21 cellular contexts compared by ENCODE assay signal in the genomic region with DNA sequence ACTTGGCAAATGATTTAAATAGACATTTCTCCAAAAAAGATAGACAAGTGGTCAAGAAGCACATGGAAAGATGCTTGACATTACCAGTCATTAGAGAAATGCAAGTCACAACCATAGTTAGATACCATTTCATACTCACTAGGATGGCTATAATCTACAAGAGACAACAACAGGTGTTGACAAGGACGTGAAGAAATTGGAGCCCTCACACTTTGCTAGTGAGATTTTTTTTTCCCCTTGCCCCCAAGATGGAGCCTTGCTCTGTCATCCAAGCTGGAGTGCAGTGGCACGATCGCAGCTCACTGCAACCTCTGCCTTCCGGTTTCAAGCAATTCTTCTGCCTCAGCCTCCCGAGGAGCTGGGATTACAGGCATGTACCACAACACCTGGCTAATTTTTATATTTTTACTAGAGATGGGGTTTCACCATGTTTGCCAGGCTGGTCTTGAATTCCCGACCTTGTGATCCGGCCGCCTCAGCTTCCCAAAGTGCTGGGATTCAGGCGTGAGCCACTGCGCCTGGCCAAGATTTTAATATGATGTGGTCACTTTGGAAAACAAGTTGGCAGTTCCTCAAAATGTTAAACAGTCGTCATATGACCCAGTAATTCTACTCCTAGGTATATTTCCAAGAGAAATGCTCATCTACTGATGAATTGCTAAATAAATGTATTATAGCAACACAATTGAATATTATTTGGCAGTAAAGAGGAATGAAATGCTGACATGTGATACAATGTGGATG.
"Had no signal": no experiment of that assay in that cellular context is flagged by ENCODE, and none has a peak within 500 bp of the region (broad histone marks: within the 10 kb centered on the region; RNA-seq: fewer than 3 reads in every experiment).

No MANE protein-coding gene starts in this region.

- DNase-seq: activated CD4-positive, alpha-beta memory T cell treated with anti-CD3 and anti-CD28 coated beads, Interleukin-2, amount 10 ng/mL, durations not matched to agents 7 days and 5 days; activated CD4-positive, alpha-beta T cell treated with anti-CD3 and anti-CD28 coated beads for 48 hours; activated CD4-positive, CD25-positive, alpha-beta regulatory T cell; activated gamma-delta T cell; activated T-cell treated with anti-CD3 and anti-CD28 coated beads, Interleukin-2, amount 50 U/mL, for 4 hours; adrenal gland; dermis blood vessel endothelial cell; effector memory CD4-positive, alpha-beta T cell; left ventricle myocardium superior; natural killer cell; nucleus accumbens; posterior cingulate gyrus; retina; stimulated activated CD4-positive, alpha-beta T cell treated with anti-CD3 and anti-CD28 coated beads, Interleukin-12 subunit alpha, Interleukin-12 subunit beta, amount 100 ng/mL, for 4 hours; stimulated activated CD4-positive, alpha-beta T cell treated with anti-CD3 and anti-CD28 coated beads, Interleukin-1b, Interleukin-23, amount 100 ng/mL, for 48 hours; stimulated activated naive CD4-positive, alpha-beta T cell treated with Interleukin-2 at 50 U/mL for 16 hours; T-helper 9 cell; thyroid gland had no signal

- H3K27ac Mint-ChIP-seq: activated naive CD4-positive, alpha-beta T cell treated with anti-CD3 and anti-CD28 coated beads, Interleukin-2, amount 50 U/mL, for 24 hours; memory B cell; natural killer cell had no signal

- H3K36me3 ChIP-seq: adrenal gland, cardiac muscle cell, thyroid gland had no signal

- H3K9me3 Mint-ChIP-seq: activated CD4-positive, alpha-beta memory T cell treated with anti-CD3 and anti-CD28 coated beads, Interleukin-2, amount 10 ng/mL, durations not matched to agents 7 days and 5 days; activated naive CD4-positive, alpha-beta T cell treated with anti-CD3 and anti-CD28 coated beads, Interleukin-2, amount 50 U/mL, for 24 hours; activated T-cell treated with anti-CD3 and anti-CD28 coated beads, Interleukin-2, amount 50 U/mL, for 4 hours; memory B cell; natural killer cell had no signal

- H3K36me3 Mint-ChIP-seq: natural killer cell had no signal

- H3K4me1 Mint-ChIP-seq: activated naive CD4-positive, alpha-beta T cell treated with anti-CD3 and anti-CD28 coated beads, Interleukin-2, amount 50 U/mL, for 24 hours; memory B cell; natural killer cell had no signal

- H3K4me1 ChIP-seq: thyroid gland had no signal

- H3K4me3 Mint-ChIP-seq: activated CD4-positive, alpha-beta memory T cell treated with anti-CD3 and anti-CD28 coated beads, Interleukin-2, amount 10 ng/mL, durations not matched to agents 7 days and 5 days; activated naive CD4-positive, alpha-beta T cell treated with anti-CD3 and anti-CD28 coated beads, Interleukin-2, amount 50 U/mL, for 24 hours; activated T-cell treated with anti-CD3 and anti-CD28 coated beads, Interleukin-2, amount 50 U/mL, for 4 hours; memory B cell; natural killer cell had no signal

- H3K4me3 ChIP-seq: adrenal gland, cardiac muscle cell, thyroid gland had no signal

- H3K9me3 ChIP-seq: adrenal gland, thyroid gland had no signal

- ATAC-seq: activated T-cell treated with anti-CD3 and anti-CD28 coated beads, Interleukin-2, amount 50 U/mL, for 4 hours; left ventricle myocardium superior; natural killer cell had no signal

- H3K27ac ChIP-seq: adrenal gland, cardiac muscle cell, thyroid gland had no signal

- H3K27me3 Mint-ChIP-seq: activated CD4-positive, alpha-beta memory T cell treated with anti-CD3 and anti-CD28 coated beads, Interleukin-2, amount 10 ng/mL, durations not matched to agents 7 days and 5 days; activated naive CD4-positive, alpha-beta T cell treated with anti-CD3 and anti-CD28 coated beads, Interleukin-2, amount 50 U/mL, for 24 hours; memory B cell had no signal

- H3K27me3 ChIP-seq: adrenal gland, cardiac muscle cell, thyroid gland had no signal
